8 cellular contexts compared by ENCODE assay signal in the genomic region with DNA sequence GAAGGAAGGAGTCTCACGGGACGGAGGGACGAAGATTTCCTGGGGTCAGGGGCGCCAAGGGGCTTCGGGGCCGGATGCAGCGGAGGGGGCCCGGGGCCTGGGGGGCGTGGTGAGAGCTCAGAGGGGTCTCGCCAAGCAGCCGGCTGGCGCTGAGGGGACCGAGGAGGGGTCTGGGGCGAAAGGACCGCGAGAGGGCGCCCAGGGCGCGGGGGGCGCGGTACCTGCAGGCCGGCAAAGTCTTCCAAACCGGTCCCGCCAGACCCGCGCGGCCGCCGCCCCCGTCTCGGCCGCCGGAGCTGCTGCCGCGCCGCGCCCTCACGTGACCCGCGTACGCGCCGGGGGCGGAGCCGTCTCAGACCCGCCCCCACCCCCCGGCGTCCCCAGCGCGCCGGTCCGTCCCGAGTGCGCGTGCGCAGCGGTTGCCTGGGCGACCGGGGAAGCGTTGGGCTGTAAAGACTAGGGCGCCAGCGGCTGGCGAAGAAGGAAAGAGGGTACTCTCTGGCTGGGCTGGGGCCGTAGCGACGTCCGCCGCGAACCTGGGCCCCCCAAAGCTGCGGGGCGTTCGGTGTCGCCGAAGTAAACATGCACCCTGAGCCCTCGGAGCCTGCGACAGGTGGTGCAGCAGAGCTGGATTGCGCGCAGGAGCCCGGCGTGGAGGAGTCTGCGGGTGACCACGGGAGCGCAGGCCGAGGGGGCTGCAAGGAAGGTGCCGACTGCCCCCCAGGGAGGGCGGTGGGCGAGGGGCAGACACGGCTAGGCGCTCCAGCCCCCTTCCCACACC. TPM values are rescaled to one million over a fixed set of nuclear protein-coding genes. Genes with fewer than 3 reads are reported as not detected.
DNase-seq lines count a peak whose midpoint lies in the region; ATAC-seq and TF ChIP-seq lines count a peak whose summit lies in the region.

Gene DNAAF1, plus strand, starts transcription at position 450 of the 781 bp plus-strand sequence. Its CDS starts 133 bp downstream, at position 583.
Gene HSDL1, minus strand, starts transcription at position 319 of the 781 bp plus-strand sequence. CDS start 13,856 bp downstream, outside the sequence.

- TF ChIP-seq CTCF in CD8-positive, alpha-beta T cell (IDR thresholded peaks at IDR 0.05) = no peak
- TF ChIP-seq CTCF in endothelial cell (IDR thresholded peaks at IDR 0.05; ENCODE audit: unreplicated experiment) = no peak

- no peaks in the 10 kb centered on the region for H3K9me3 ChIP-seq in CD8-positive, alpha-beta T cell (ENCODE audit: low read length)

- H3K4me3 Mint-ChIP-seq in CD8-positive, alpha-beta T cell = peak within 1 kb of the TSS; percentile 93
- peak within 1 kb of the TSS; percentile 90 for H3K4me3 Mint-ChIP-seq in activated CD8-positive, alpha-beta memory T cell treated with anti-CD3 and anti-CD28 coated beads, Interleukin-2, amount 10 ng/mL, durations not matched to agents 7 days and 5 days
- H3K4me3 Mint-ChIP-seq in endothelial cell (ENCODE audit: unreplicated experiment) = peak within 1 kb of the TSS; percentile 96

- peak within 1 kb of the TSS; percentile 65 for H3K27ac ChIP-seq in CD8-positive, alpha-beta T cell (ENCODE audit: low read depth, low read length)

- peaks cover 2% of the 10 kb centered on the region for H3K27me3 Mint-ChIP-seq in CD8-positive, alpha-beta T cell (ENCODE audit: low read depth)
- peaks cover 12% of the 10 kb centered on the region for H3K27me3 Mint-ChIP-seq in activated CD8-positive, alpha-beta memory T cell treated with anti-CD3 and anti-CD28 coated beads, Interleukin-2, amount 10 ng/mL, durations not matched to agents 7 days and 5 days
- peaks cover 3% of the 10 kb centered on the region for H3K27me3 Mint-ChIP-seq in endothelial cell (ENCODE audit: unreplicated experiment)

- peaks cover 25% of the 10 kb centered on the region for H3K4me1 Mint-ChIP-seq in CD8-positive, alpha-beta T cell (ENCODE audit: low read depth)
- H3K4me1 Mint-ChIP-seq in activated CD8-positive, alpha-beta memory T cell treated with anti-CD3 and anti-CD28 coated beads, Interleukin-2, amount 10 ng/mL, durations not matched to agents 7 days and 5 days = peaks cover 14% of the 10 kb centered on the region
- H3K4me1 Mint-ChIP-seq in endothelial cell (ENCODE audit: unreplicated experiment) = peaks cover 5% of the 10 kb centered on the region

- peak; percentile 81 for ATAC-seq in CD8-positive, alpha-beta T cell
- ATAC-seq in GM19395 (IDR thresholded peaks at IDR 0.05; ENCODE audit: unreplicated experiment) = peak; percentile 68
- ATAC-seq in HG03521 (IDR thresholded peaks at IDR 0.05; ENCODE audit: unreplicated experiment) = peak; percentile 78
- ATAC-seq in activated CD8-positive, alpha-beta memory T cell treated with anti-CD3 and anti-CD28 coated beads, Interleukin-2, amount 10 ng/mL, durations not matched to agents 7 days and 5 days = peak; percentile 91

- intact Hi-C loops in CD8-positive, alpha-beta T cell (cut with DNase I, micrococcal nuclease) = loop anchor here (1.0 to 10.0 kb wide), 4 partner anchors 29 to 340 kb away; partner anchors contain the start of genes MBTPS1 (in 2 of the 2), TAF1C (in 2 of the 2) and HSBP1 (in 1 of the 2)

- no peaks in the 10 kb centered on the region for H3K27me3 ChIP-seq in CD8-positive, alpha-beta T cell (ENCODE audit: insufficient read depth, low read length)

- CTCF ChIA-PET in CD8-positive, alpha-beta T cell (lab: Charles Lee) = interaction anchor here (1.0 kb wide), 1 partner anchor 28 kb away, joined by 4 read pairs; no protein-coding TSS in a partner anchor
- CTCF ChIA-PET in activated CD8-positive, alpha-beta memory T cell treated with anti-CD3 and anti-CD28 coated beads, Interleukin-2, amount 10 ng/mL, durations not matched to agents 7 days and 5 days (lab: Charles Lee) = interaction anchor here (0.6 to 3.1 kb wide), 8 partner anchors 13 to 356 kb away, joined by 3 to 13 read pairs (median 4); partner anchors contain the start of genes MBTPS1 and TAF1C

- POLR2A ChIA-PET in CD8-positive, alpha-beta T cell (lab: Charles Lee) = interaction anchor here (1.3 to 5.1 kb wide), 2 partner anchors 25 to 28 kb away, joined by 3 to 42 read pairs; partner anchors contain the start of gene MBTPS1

- H3K4me1 ChIP-seq in CD8-positive, alpha-beta T cell (ENCODE audit: insufficient read depth, low read length) = peaks cover 11% of the 10 kb centered on the region

- peak within 1 kb of the TSS; percentile 88 for H3K27ac Mint-ChIP-seq in CD8-positive, alpha-beta T cell
- H3K27ac Mint-ChIP-seq in activated CD8-positive, alpha-beta memory T cell treated with anti-CD3 and anti-CD28 coated beads, Interleukin-2, amount 10 ng/mL, durations not matched to agents 7 days and 5 days = peak within 1 kb of the TSS; percentile 86
- peak within 1 kb of the TSS; percentile 26 for H3K27ac Mint-ChIP-seq in endothelial cell (ENCODE audit: unreplicated experiment)

- H3K4me3 ChIP-seq in CD8-positive, alpha-beta T cell (ENCODE audit: low read depth, low read length) = peak within 1 kb of the TSS; percentile 90

- no peaks in the 10 kb centered on the region for H3K36me3 ChIP-seq in CD8-positive, alpha-beta T cell (ENCODE audit: insufficient read depth, low read length)

- H3K36me3 Mint-ChIP-seq in CD8-positive, alpha-beta T cell = peaks cover 6% of the 10 kb centered on the region
- H3K36me3 Mint-ChIP-seq in activated CD8-positive, alpha-beta memory T cell treated with anti-CD3 and anti-CD28 coated beads, Interleukin-2, amount 10 ng/mL, durations not matched to agents 7 days and 5 days = peaks cover 2% of the 10 kb centered on the region
- H3K36me3 Mint-ChIP-seq in endothelial cell (ENCODE audit: low read depth, unreplicated experiment) = peaks cover 3% of the 10 kb centered on the region

- no peaks in the 10 kb centered on the region for H3K9me3 Mint-ChIP-seq in CD8-positive, alpha-beta T cell
- no peaks in the 10 kb centered on the region for H3K9me3 Mint-ChIP-seq in activated CD8-positive, alpha-beta memory T cell treated with anti-CD3 and anti-CD28 coated beads, Interleukin-2, amount 10 ng/mL, durations not matched to agents 7 days and 5 days (ENCODE audit: low read depth)
- H3K9me3 Mint-ChIP-seq in endothelial cell (ENCODE audit: unreplicated experiment) = no peaks in the 10 kb centered on the region

- DNase-seq in CD8-positive, alpha-beta T cell = peak; percentile 91 to 98 (median 96)
- DNase-seq in NK-92 treated with Interleukin-12 subunit alpha and Interleukin-12 subunit beta, amount 100 ng/mL, for 24 hours (lab: John Stamatoyannopoulos, UW) = peak; percentile 68
- DNase-seq in activated CD8-positive, alpha-beta memory T cell treated with anti-CD3 and anti-CD28 coated beads, Interleukin-2, amount 10 ng/mL, durations not matched to agents 7 days and 5 days = peak; percentile 93
- DNase-seq in endothelial cell (ENCODE audit: low spot score) (peak; percentile 99), midbrain (lab: John Stamatoyannopoulos, UW) (peak; percentile 93)
- peak; percentile 95 for DNase-seq in stimulated activated CD8-positive, alpha-beta memory T cell treated with anti-CD3 and anti-CD28 coated beads, Interleukin-15, amount 100 ng/mL, for 24 hours (ENCODE audit: low read depth)

RNA-seq across cellular contexts. Expression of gene DNAAF1, which starts in this region (rescaled TPM):
- total RNA-seq in CD8-positive, alpha-beta T cell = not detected
- not detected for total RNA-seq in activated CD8-positive, alpha-beta memory T cell treated with anti-CD3 and anti-CD28 coated beads, Interleukin-2, amount 10 ng/mL, durations not matched to agents 7 days and 5 days
- total RNA-seq in endothelial cell (ENCODE audit: unreplicated experiment) = 0.18 TPM

RNA-seq across cellular contexts. Expression of gene HSDL1, which starts in this region (rescaled TPM):
- total RNA-seq in CD8-positive, alpha-beta T cell = 1 to 10 TPM; 8.7 to 9.9 TPM
- total RNA-seq in activated CD8-positive, alpha-beta memory T cell treated with anti-CD3 and anti-CD28 coated beads, Interleukin-2, amount 10 ng/mL, durations not matched to agents 7 days and 5 days = 10 to 100 TPM; 10.4 to 17.2 TPM
- total RNA-seq in endothelial cell (ENCODE audit: unreplicated experiment) = 50.2 TPM

Comparison
In these comparisons a context has a peak if more than half of its experiments do, and no peak if none do; other contexts are left out.
1. Peak in every context shown above with its lines: DNase-seq, ATAC-seq, H3K4me3 ChIP-seq and H3K27ac ChIP-seq.
2. H3K27ac Mint-ChIP-seq: peak in every context shown above with its lines; median percentile 88 in CD8-positive, alpha-beta T cell; 86 in activated CD8-positive, alpha-beta memory T cell treated with anti-CD3 and anti-CD28 coated beads, Interleukin-2, amount 10 ng/mL, durations not matched to agents 7 days and 5 days; 26 in endothelial cell.